In genomic region chr19:10289167-10289835, GRCh38 we compare ENCODE assay signal across 6 cellular contexts. TPM values are rescaled to one million over a fixed set of nuclear protein-coding genes. Genes with fewer than 3 reads are reported as not detected.
DNase-seq lines count a peak whose midpoint lies in the region; ATAC-seq, FAIRE-seq and TF ChIP-seq lines count a peak whose summit lies in the region.

No MANE protein-coding gene starts in this region.

- H3K9ac ChIP-seq in GM23248 = peak overlapping the region; percentile 70

- intact Hi-C loops in naive thymus-derived CD4-positive, alpha-beta T cell (cut with micrococcal nuclease) = loop anchor here (1.0 to 5.0 kb wide), 4 partner anchors 18 to 188 kb away; partner anchors contain the start of genes ICAM1 (in 1 of the 2) and RAVER1 (in 1 of the 2)

- H3K4me2 ChIP-seq in GM23248 (ENCODE audit: unreplicated experiment) = peak overlapping the region; percentile 80

- H3K27ac ChIP-seq in GM23248 = peak overlapping the region; percentile 68
- H3K27ac ChIP-seq in Peyer's patch = no peak overlapping the region
- H3K27ac ChIP-seq in naive thymus-derived CD4-positive, alpha-beta T cell (ENCODE audit: low read depth, low read length) = no peak overlapping the region
- H3K27ac ChIP-seq in small intestine (ENCODE audit: low read depth in 1 of 2, low read length in 1 of 2) = no peak overlapping the region

- H2AFZ ChIP-seq in GM23248 = peak overlapping the region; percentile 76

- no peaks in the 10 kb centered on the region for H4K20me1 ChIP-seq in GM23248 (ENCODE audit: insufficient read depth)

- H3K27ac Mint-ChIP-seq in naive thymus-derived CD4-positive, alpha-beta T cell = peak overlapping the region in 1 of 9 donors; percentile 38

- peak; percentile 60 for ATAC-seq in naive thymus-derived CD4-positive, alpha-beta T cell
- ATAC-seq in HG03521 (IDR thresholded peaks at IDR 0.05; ENCODE audit: unreplicated experiment) = no peak

- H3K4me1 Mint-ChIP-seq in naive thymus-derived CD4-positive, alpha-beta T cell = peaks cover 43 to 73% (median 66%) of the 10 kb centered on the region in 7 donors

- CTCF ChIA-PET in naive thymus-derived CD4-positive, alpha-beta T cell (lab: Charles Lee) = interaction anchor here (1.1 kb wide), 1 partner anchor 27 kb away, joined by 3 read pairs; no protein-coding TSS in a partner anchor

- H3F3A ChIP-seq in GM23248 (ENCODE audit: insufficient read depth) = 0 out of 2 replicates have a peak, but pooled peaks cover 9% of the 10 kb centered on the region

- WGBS in GM23248 (ENCODE audit: low coverage in 1 of 2, low lambda C conversion rate in 2 of 2, missing lambda C conversion rate in 2 of 2), 2 experiments = 2% methylated on average over 40 to 49 of the region's 50 CpGs
- WGBS in small intestine, 3 donors = 0 to 3% (median 1%) methylated on average over 42 to 50 of the region's 50 CpGs

- TF ChIP-seq POLR2A in Peyer's patch (IDR thresholded peaks at IDR 0.05) = no peak

- POLR2A ChIA-PET in naive thymus-derived CD4-positive, alpha-beta T cell (lab: Charles Lee) = interaction anchor here (0.5 to 5.3 kb wide), 5 partner anchors 19 to 867 kb away, joined by 3 to 28 read pairs (median 3); partner anchors contain the start of genes FDX2 and ICAM1

- no peaks in the 10 kb centered on the region for H3K79me2 ChIP-seq in GM23248 (ENCODE audit: insufficient read depth)

- H3K27me3 ChIP-seq in GM23248 (replicated peaks; ENCODE audit: insufficient read depth) (no peaks in the 10 kb centered on the region), Peyer's patch (peaks cover 0 to 51% of the 10 kb centered on the region in 2 donors), small intestine (ENCODE audit: control insufficient read depth in 2 of 2, insufficient read depth in 2 of 2, low read length in 2 of 2) (peaks cover 3 to 33% of the 10 kb centered on the region in 2 donors)
- H3K27me3 ChIP-seq in naive thymus-derived CD4-positive, alpha-beta T cell (ENCODE audit: control insufficient read depth in 2 of 2, insufficient read depth in 2 of 2, low read length in 2 of 2) = peaks cover 8 to 50% of the 10 kb centered on the region in 2 donors

- FAIRE-seq in small intestine (lab: Jason Lieb, UNC) = no peak

- no peaks in the 10 kb centered on the region for H3K9me3 ChIP-seq in GM23248 (ENCODE audit: low read depth)
- no peaks in the 10 kb centered on the region for H3K9me3 ChIP-seq in Peyer's patch
- H3K9me3 ChIP-seq in naive thymus-derived CD4-positive, alpha-beta T cell (ENCODE audit: control insufficient read depth in 2 of 3, low read length in 3 of 3) = no peaks in the 10 kb centered on the region
- H3K9me3 ChIP-seq in small intestine (ENCODE audit: control insufficient read depth, low read depth) = no peaks in the 10 kb centered on the region

- TF ChIP-seq CTCF in Peyer's patch (IDR thresholded peaks at IDR 0.05) (no peak), astrocyte of the cerebellum (IDR thresholded peaks at IDR 0.05; ENCODE audit: low read depth, low read length, missing control alignments) (no peak)

- peak; percentile 93 for DNase-seq in GM23248
- DNase-seq in Peyer's patch = peak in 2 of 3 donors; percentile 48 to 68
- DNase-seq in astrocyte of the cerebellum (ENCODE audit: low read depth) = no peak
- peak; percentile 38 to 68 (median 55) for DNase-seq in naive thymus-derived CD4-positive, alpha-beta T cell
- no peak for DNase-seq in small intestine

- H3K4me3 Mint-ChIP-seq in naive thymus-derived CD4-positive, alpha-beta T cell = peak overlapping the region; percentile 70 to 87 (median 80)

- peaks cover 7 to 27% (median 10%) of the 10 kb centered on the region in 5 donors for H3K36me3 Mint-ChIP-seq in naive thymus-derived CD4-positive, alpha-beta T cell

- H3K9me3 Mint-ChIP-seq in naive thymus-derived CD4-positive, alpha-beta T cell = peaks cover 0 to 4% (median 0%) of the 10 kb centered on the region in 11 donors

- H3K4me1 ChIP-seq in GM23248 (ENCODE audit: insufficient read depth) = no peaks in the 10 kb centered on the region; the same call in 1 of the 2 replicates
- peaks cover 0 to 76% (median 61%) of the 10 kb centered on the region in 4 donors for H3K4me1 ChIP-seq in Peyer's patch
- peaks cover 50 to 64% of the 10 kb centered on the region in 2 donors for H3K4me1 ChIP-seq in naive thymus-derived CD4-positive, alpha-beta T cell (ENCODE audit: control insufficient read depth in 2 of 2, insufficient read depth in 2 of 2, low read length in 2 of 2)
- H3K4me1 ChIP-seq in small intestine (ENCODE audit: control insufficient read depth in 2 of 2, insufficient read depth in 1 of 2, low read depth in 1 of 2, low read length in 1 of 2) = peaks cover 0 to 4% of the 10 kb centered on the region in 2 donors

- H3K36me3 ChIP-seq in GM23248 (ENCODE audit: low read depth) = no peaks in the 10 kb centered on the region; the same call in 1 of the 2 replicates
- H3K36me3 ChIP-seq in Peyer's patch = peaks cover 0 to 10% (median 0%) of the 10 kb centered on the region in 3 donors
- H3K36me3 ChIP-seq in naive thymus-derived CD4-positive, alpha-beta T cell (ENCODE audit: control insufficient read depth in 2 of 3, insufficient read depth in 3 of 3, low read length in 3 of 3) = peaks cover 0 to 17% (median 0%) of the 10 kb centered on the region in 3 experiments
- peaks cover 0 to 2% of the 10 kb centered on the region in 2 donors for H3K36me3 ChIP-seq in small intestine (ENCODE audit: control insufficient read depth in 2 of 2, insufficient read depth in 2 of 2, low read length in 2 of 2)

- H3K4me3 ChIP-seq in GM23248 = peak overlapping the region; percentile 72
- peak overlapping the region; percentile 18 to 49 (median 36) for H3K4me3 ChIP-seq in Peyer's patch
- H3K4me3 ChIP-seq in astrocyte of the cerebellum (ENCODE audit: low read depth, low read length) = peak overlapping the region; percentile 14
- peak overlapping the region; percentile 57 for H3K4me3 ChIP-seq in naive thymus-derived CD4-positive, alpha-beta T cell (ENCODE audit: low read length)
- peak overlapping the region in 1 of 2 donors; percentile 28 for H3K4me3 ChIP-seq in small intestine (ENCODE audit: low read depth in 1 of 2, low read length in 2 of 2)

- in situ Hi-C loops in GM23248 (cut with MboI) = no loop called here
- in situ Hi-C loops in astrocyte of the cerebellum (cut with HindIII; ENCODE audit: low sequenced_read_pairs) = loop anchor here (10.0 kb wide), 1 partner anchor 116 kb away; the partner anchor contains the start of gene CDC37

- H3K9me2 ChIP-seq in GM23248 (ENCODE audit: insufficient read depth) = no peaks in the 10 kb centered on the region

- peaks cover 33 to 62% (median 46%) of the 10 kb centered on the region in 5 donors for H3K27me3 Mint-ChIP-seq in naive thymus-derived CD4-positive, alpha-beta T cell

RNA-seq across cellular contexts. Expression of gene ICAM5, which starts 0.5 kb away (rescaled TPM):
- total RNA-seq in GM23248 (2014; rRNA removed; shearing (Covaris generic)) = 45.4 and 48.7 TPM in 2 replicates
- polyA plus RNA-seq in GM23248 (2016; fragmentation: Nextera tagmentation; extraction: Ambion mirVana) (8.8 and 9.8 TPM in 2 replicates), small intestine (under 1 TPM in 2 of 3 donors, not detected in 1; 0.52 to 0.54 TPM)
- under 1 TPM in 1 of 4 donors, not detected in 3; 0.27 TPM for total RNA-seq in Peyer's patch
- total RNA-seq in naive thymus-derived CD4-positive, alpha-beta T cell = 1 to 10 TPM in 1 of 5 experiments, under 1 TPM in 2, not detected in 2; 0.46 to 2.4 (median 0.48) TPM
- not detected for polyA plus RNA-seq in naive thymus-derived CD4-positive, alpha-beta T cell

RNA-seq across cellular contexts. Expression of gene ICAM4, which starts 2.5 kb away (rescaled TPM):
- 1.1 and 3.7 TPM in 2 replicates for total RNA-seq in GM23248 (2014; rRNA removed; shearing (Covaris generic))
- 0.44 and 1.3 TPM in 2 replicates for polyA plus RNA-seq in GM23248 (2016; fragmentation: Nextera tagmentation; extraction: Ambion mirVana)
- not detected for total RNA-seq in Peyer's patch
- 1 to 10 TPM in 3 of 5 experiments, under 1 TPM in 2; 0.40 to 3.7 (median 1.2) TPM for total RNA-seq in naive thymus-derived CD4-positive, alpha-beta T cell
- under 1 TPM; 0.52 to 0.55 TPM for polyA plus RNA-seq in naive thymus-derived CD4-positive, alpha-beta T cell
- under 1 TPM in 2 of 3 donors, not detected in 1; 0.54 to 0.58 TPM for polyA plus RNA-seq in small intestine

RNA-seq across cellular contexts. Expression of gene ICAM1, which starts 18.4 kb away (rescaled TPM):
- total RNA-seq in GM23248 (2014; rRNA removed; shearing (Covaris generic)) = 21.6 and 22.3 TPM in 2 replicates
- polyA plus RNA-seq in GM23248 (2016; fragmentation: Nextera tagmentation; extraction: Ambion mirVana) (23.6 and 24.4 TPM in 2 replicates), small intestine (10 to 100 TPM in 1 of 3 donors, 1 to 10 TPM in 2; 1.6 to 18.2 (median 4.9) TPM)
- 10 to 100 TPM in 2 of 4 donors, 1 to 10 TPM in 2; 2.6 to 62.7 (median 12.7) TPM for total RNA-seq in Peyer's patch
- 10 to 100 TPM in 3 of 5 experiments, 1 to 10 TPM in 2; 3.6 to 47.2 (median 16.3) TPM for total RNA-seq in naive thymus-derived CD4-positive, alpha-beta T cell
- 1 to 10 TPM; 1.2 to 3.9 TPM for polyA plus RNA-seq in naive thymus-derived CD4-positive, alpha-beta T cell

RNA-seq across cellular contexts. Expression of gene ZGLP1, which starts 20.3 kb away (rescaled TPM):
- 1.8 and 2.5 TPM in 2 replicates for total RNA-seq in GM23248 (2014; rRNA removed; shearing (Covaris generic))
- polyA plus RNA-seq in GM23248 (2016; fragmentation: Nextera tagmentation; extraction: Ambion mirVana) (1.4 and 1.8 TPM in 2 replicates), small intestine (1 to 10 TPM; 6.4 to 9.5 (median 8.9) TPM)
- 10 to 100 TPM in 1 of 4 donors, 1 to 10 TPM in 1, not detected in 2; 2.1 to 10.7 TPM for total RNA-seq in Peyer's patch
- total RNA-seq in naive thymus-derived CD4-positive, alpha-beta T cell = 10 to 100 TPM in 1 of 5 experiments, 1 to 10 TPM in 4; 1.2 to 11.4 (median 6.2) TPM
- polyA plus RNA-seq in naive thymus-derived CD4-positive, alpha-beta T cell = under 1 TPM in 1 of 2 donors, not detected in 1; 0.22 TPM

RNA-seq across cellular contexts. Expression of gene FDX2, which starts 26.5 kb away (rescaled TPM):
- 46.6 and 50.2 TPM in 2 replicates for total RNA-seq in GM23248 (2014; rRNA removed; shearing (Covaris generic))
- polyA plus RNA-seq in GM23248 (2016; fragmentation: Nextera tagmentation; extraction: Ambion mirVana) = 48.9 and 49.2 TPM in 2 replicates
- 10 to 100 TPM in 3 of 4 donors, 1 to 10 TPM in 1; 8.3 to 22.2 (median 12.5) TPM for total RNA-seq in Peyer's patch
- 10 to 100 TPM in 2 of 5 experiments, 1 to 10 TPM in 3; 5.7 to 10.5 (median 9.3) TPM for total RNA-seq in naive thymus-derived CD4-positive, alpha-beta T cell
- 10 to 100 TPM; 18.3 to 19.4 TPM for polyA plus RNA-seq in naive thymus-derived CD4-positive, alpha-beta T cell
- 10 to 100 TPM; 15.1 to 22.9 (median 19.9) TPM for polyA plus RNA-seq in small intestine

Comparison
In these comparisons a context has a peak if more than half of its experiments do, and no peak if none do; other contexts are left out.
1. DNase-seq: peak in GM23248 (single experiment), Peyer's patch (2 of 3) and naive thymus-derived CD4-positive, alpha-beta T cell (9 of 9); none in astrocyte of the cerebellum (single experiment) and small intestine (single experiment).
2. RNA of gene ICAM5, which starts 0.5 kb away (total RNA-seq): 45.4 to 48.7 TPM in GM23248; 0.46 to 2.4 TPM in naive thymus-derived CD4-positive, alpha-beta T cell and 0.27 TPM in Peyer's patch; every median in the first group is over 10 times any median in the second.